Comparison of ENCODE assay signal across 10 cellular contexts in the genomic region with DNA sequence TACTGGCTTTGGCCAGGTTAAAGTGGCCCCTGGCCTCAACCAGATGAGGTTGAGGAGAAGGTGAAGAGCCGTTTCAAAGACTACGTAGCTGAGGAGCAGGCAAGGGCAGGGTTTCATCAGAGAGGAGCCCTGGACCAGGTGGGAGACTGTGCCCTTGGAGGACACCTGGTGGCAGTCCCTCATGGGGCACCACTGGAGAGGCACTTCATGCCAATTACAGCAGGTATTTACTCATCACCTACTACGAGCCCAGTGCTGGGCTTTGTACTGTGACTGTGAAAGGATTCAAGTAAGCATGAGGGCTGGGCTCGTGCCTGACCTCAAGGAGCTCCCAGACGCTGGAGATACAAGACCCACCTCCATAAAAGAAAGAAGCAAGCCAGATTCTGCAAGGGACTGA. TPM values are rescaled to one million over a fixed set of nuclear protein-coding genes. Genes with fewer than 3 reads are reported as not detected.
DNase-seq lines count a peak whose midpoint lies in the region; ATAC-seq and TF ChIP-seq lines count a peak whose summit lies in the region.
"Had no signal": no experiment of that assay in that cellular context is flagged by ENCODE, and none has a peak within 500 bp of the region (broad histone marks: within the 10 kb centered on the region; RNA-seq: fewer than 3 reads in every experiment).

No MANE protein-coding gene starts in this region.

- H3K27ac ChIP-seq in cardiac muscle cell (peak overlapping the region; percentile 93), transverse colon (no peak overlapping the region)

- peaks cover 24% of the 10 kb centered on the region for H3K4me1 ChIP-seq in cardiac muscle cell (ENCODE audit: low read depth)
- H3K4me1 ChIP-seq in transverse colon, result peaks cover 0 to 8% (median 0%) of the 10 kb centered on the region in 4 donors

- DNase-seq in cardiac muscle cell (ENCODE audit: low read depth in 1 of 2, low spot score in 1 of 2) (no peak), Right ventricle myocardium superior (no peak), fibroblast of pulmonary artery (ENCODE audit: low read depth) (no peak), transverse colon (no peak), NCI-H1417 (lab: John Stamatoyannopoulos, UW) (no peak), NCI-H128 (lab: John Stamatoyannopoulos, UW; ENCODE audit: unreplicated experiment) (no peak)
- DNase-seq in activated CD4-positive, alpha-beta T cell treated with anti-CD3 and anti-CD28 coated beads, Interleukin-2, amount 50 U/mL, for 4 hours, result peak; percentile 52 to 53
- DNase-seq: cerebellar nuclear complex had no signal

- TF ChIP-seq EP300 in transverse colon (IDR thresholded peaks at IDR 0.05; ENCODE audit: low read depth), result no peak

- in situ Hi-C loops in transverse colon (cut with MboI; ENCODE audit: low pct_ligation_motif_present in 1 of 4, low pct_unique_long_range_greater_than_20kb in 1 of 4, low sequenced_read_pairs in 3 of 4), result loop anchor here in 1 of 4 donors (10.0 to 25.0 kb wide), 3 partner anchors 52 to 226 kb away; no protein-coding TSS in a partner anchor

- H3K9me3 ChIP-seq in cardiac muscle cell (ENCODE audit: low read depth) (no peaks in the 10 kb centered on the region), transverse colon (no peaks in the 10 kb centered on the region)

- ATAC-seq in Right ventricle myocardium superior (ENCODE audit: poor library complexity), result no peak
- no peak for ATAC-seq in GM18873 (IDR thresholded peaks at IDR 0.05; ENCODE audit: low FRiP score, unreplicated experiment)

- H3K4me3 ChIP-seq in cardiac muscle cell, result no peak overlapping the region
- no peak overlapping the region for H3K4me3 ChIP-seq in fibroblast of pulmonary artery (replicated peaks; ENCODE audit: low read depth, low read length)
- no peak overlapping the region for H3K4me3 ChIP-seq in transverse colon
- H3K4me3 ChIP-seq: lung had no signal

- H3K27me3 ChIP-seq in cardiac muscle cell, result no peaks in the 10 kb centered on the region
- H3K27me3 ChIP-seq in transverse colon, result no peaks in the 10 kb centered on the region

- H3K36me3 ChIP-seq in cardiac muscle cell (no peaks in the 10 kb centered on the region), transverse colon (no peaks in the 10 kb centered on the region)

- TF ChIP-seq POLR2A in transverse colon (IDR thresholded peaks at IDR 0.05), result no peak

- intact Hi-C loops in Right ventricle myocardium superior (cut with DNase I) (no loop called here), transverse colon (cut with DNase I; ENCODE audit: low total_unique reads) (no loop called here)

- WGBS in transverse colon (ENCODE audit: low coverage in 1 of 2), 2 donors, result 62% methylated on average over 5 of the region's 5 CpGs; no CpG with 5 or more reads in 1 of the 2 donors

- no peak for TF ChIP-seq CTCF in cardiac muscle cell (IDR thresholded peaks at IDR 0.05; ENCODE audit: low read depth, low read length)
- TF ChIP-seq CTCF in fibroblast of pulmonary artery (IDR thresholded peaks at IDR 0.05; ENCODE audit: low read length, missing control alignments), result peak; percentile 9
- peak; percentile 20 to 46 (median 34) for TF ChIP-seq CTCF in transverse colon (IDR thresholded peaks at IDR 0.05)

RNA-seq across cellular contexts. Expression of gene SMAD7, which starts 37.6 kb away (rescaled TPM):
- total RNA-seq in cardiac muscle cell (93.1 and 129 TPM in 2 replicates), Right ventricle myocardium superior (14.0 TPM), transverse colon (100 to 1,000 TPM in 1 of 4 donors, 10 to 100 TPM in 3; 76.0 to 199 (median 77.1) TPM)
- 60.1 and 80.8 TPM in 2 replicates for polyA plus RNA-seq in cardiac muscle cell

Comparison
In these comparisons a context has a peak if more than half of its experiments do, and no peak if none do; other contexts are left out.
1. DNase-seq: peak in activated CD4-positive, alpha-beta T cell treated with anti-CD3 and anti-CD28 coated beads, Interleukin-2, amount 50 U/mL, for 4 hours (2 of 2); none in cardiac muscle cell (0 of 2), Right ventricle myocardium superior (single experiment), fibroblast of pulmonary artery (single experiment), transverse colon (single experiment), NCI-H1417 (0 of 3) and NCI-H128 (single experiment).